In genomic region chr3:129530331-129530761, GRCh38 we compare ENCODE assay signal across 12 cellular contexts. TPM values are rescaled to one million over a fixed set of nuclear protein-coding genes. Genes with fewer than 3 reads are reported as not detected.
DNase-seq lines count a peak whose midpoint lies in the region; ATAC-seq and TF ChIP-seq lines count a peak whose summit lies in the region.
"Had no signal": no experiment of that assay in that cellular context is flagged by ENCODE, and none has a peak within 500 bp of the region (broad histone marks: within the 10 kb centered on the region; RNA-seq: fewer than 3 reads in every experiment).

No MANE protein-coding gene starts in this region.

- H3K9me3 ChIP-seq in SJSA1 (replicated peaks) (no peaks in the 10 kb centered on the region), fibroblast of lung (ENCODE audit: control insufficient read depth, insufficient read depth, low read depth, low read length) (no peaks in the 10 kb centered on the region), neural progenitor cell (ENCODE audit: low read depth) (no peaks in the 10 kb centered on the region)
- H3K9me3 ChIP-seq: stomach had no signal

- H4K20me1 ChIP-seq in fibroblast of lung (ENCODE audit: control insufficient read depth, extremely low read depth, insufficient read depth, low read length): no peaks in the 10 kb centered on the region
- H4K20me1 ChIP-seq in neural progenitor cell (ENCODE audit: low read depth): no peaks in the 10 kb centered on the region

- H3K4me1 ChIP-seq in SJSA1 (replicated peaks) (peaks cover 24% of the 10 kb centered on the region), fibroblast of lung (ENCODE audit: control insufficient read depth, extremely low read depth, insufficient read depth, low read length) (peaks cover 3% of the 10 kb centered on the region), neural progenitor cell (peaks cover 26% of the 10 kb centered on the region)

- peaks cover 12% of the 10 kb centered on the region for H3K27me3 Mint-ChIP-seq in neural progenitor cell (ENCODE audit: insufficient read depth, low read depth)
- H3K27me3 Mint-ChIP-seq: CD4-positive, alpha-beta T cell had no signal

- H3K79me2 ChIP-seq in fibroblast of lung (ENCODE audit: control insufficient read depth, insufficient read depth, low read length) (no peaks in the 10 kb centered on the region), neural progenitor cell (ENCODE audit: low read depth) (no peaks in the 10 kb centered on the region)

- H3K4me2 ChIP-seq in fibroblast of lung (ENCODE audit: extremely low read depth, insufficient read depth, low read length): no peak overlapping the region
- H3K4me2 ChIP-seq in neural progenitor cell: peak overlapping the region; percentile 27

- H3K4me1 Mint-ChIP-seq in neural progenitor cell: peaks cover 34% of the 10 kb centered on the region

- H3K27ac ChIP-seq in SJSA1 (peak overlapping the region; percentile 15; the same call in 1 of the 2 replicates), fibroblast of lung (ENCODE audit: insufficient read depth, low read length) (no peak overlapping the region), neural progenitor cell (no peak overlapping the region)
- H3K27ac ChIP-seq: stomach had no signal

- DNase-seq in CD1c-positive myeloid dendritic cell (ENCODE audit: extremely low spot score): peak; percentile 42
- DNase-seq in SJSA1 (ENCODE audit: low read depth in 1 of 2, low spot score in 2 of 2): peak in 1 of 2 experiments; percentile 57
- DNase-seq in fibroblast of lung (ENCODE audit: low read depth in 2 of 2): peak; percentile 60 to 73
- peak; percentile 64 for DNase-seq in neural progenitor cell (ENCODE audit: low spot score)
- DNase-seq: CD4-positive, alpha-beta T cell; stomach had no signal

- H3K4me3 ChIP-seq in SJSA1 (no peak overlapping the region), fibroblast of lung (replicated peaks in 1 of 4; ENCODE audit: control extremely low read depth in 1 of 4, insufficient read depth in 1 of 4, low read depth in 3 of 4, low read length in 4 of 4) (no peak overlapping the region), neural progenitor cell (no peak overlapping the region)
- H3K4me3 ChIP-seq: stomach had no signal

- ATAC-seq in HG02678 (IDR thresholded peaks at IDR 0.05; ENCODE audit: unreplicated experiment): no peak
- no peak for ATAC-seq in GM19328 (IDR thresholded peaks at IDR 0.05; ENCODE audit: unreplicated experiment)
- no peak for ATAC-seq in HG02798 (IDR thresholded peaks at IDR 0.05; ENCODE audit: poor library complexity, unreplicated experiment)
- ATAC-seq in GM21447 (IDR thresholded peaks at IDR 0.05; ENCODE audit: unreplicated experiment): no peak
- ATAC-seq: activated CD4-positive, CD25-positive, alpha-beta regulatory T cell treated with anti-CD3 and anti-CD28 coated beads, Interleukin-2, amount 50 U/mL, for 24 hours had no signal

- TF ChIP-seq CTCF in fibroblast of lung (conservative IDR thresholded peaks at IDR 0.05 in 1 of 2, IDR thresholded peaks at IDR 0.05 in 1 of 2; ENCODE audit: low read depth in 1 of 2, low read length in 2 of 2) (no peak), neural progenitor cell (IDR thresholded peaks at IDR 0.05) (no peak)

- H3K9me3 Mint-ChIP-seq in neural progenitor cell: peaks cover 2% of the 10 kb centered on the region
- H3K9me3 Mint-ChIP-seq: CD4-positive, alpha-beta T cell had no signal

- H3K27me3 ChIP-seq in SJSA1 (replicated peaks) (no peaks in the 10 kb centered on the region), fibroblast of lung (ENCODE audit: control insufficient read depth, insufficient read depth, low read length) (no peaks in the 10 kb centered on the region), neural progenitor cell (no peaks in the 10 kb centered on the region)
- H3K27me3 ChIP-seq: stomach had no signal

- H3K9ac ChIP-seq in fibroblast of lung (ENCODE audit: insufficient read depth, low read length) (no peak overlapping the region), neural progenitor cell (no peak overlapping the region)

- H3K27ac Mint-ChIP-seq in neural progenitor cell: peak overlapping the region; percentile 60
- H3K27ac Mint-ChIP-seq: CD4-positive, alpha-beta T cell had no signal

- no peaks in the 10 kb centered on the region for H3K36me3 ChIP-seq in SJSA1
- no peaks in the 10 kb centered on the region for H3K36me3 ChIP-seq in fibroblast of lung (ENCODE audit: control insufficient read depth, insufficient read depth, low read length)
- no peaks in the 10 kb centered on the region for H3K36me3 ChIP-seq in neural progenitor cell
- H3K36me3 ChIP-seq: stomach had no signal

- no peak overlapping the region for H3K4me3 Mint-ChIP-seq in neural progenitor cell
- H3K4me3 Mint-ChIP-seq: CD4-positive, alpha-beta T cell had no signal

- H3F3A ChIP-seq in neural progenitor cell (ENCODE audit: low read depth): peaks cover 5% of the 10 kb centered on the region

- no peaks in the 10 kb centered on the region for H3K36me3 Mint-ChIP-seq in neural progenitor cell

- no peak overlapping the region for H2AFZ ChIP-seq in fibroblast of lung (ENCODE audit: low read length)
- peak overlapping the region; percentile 32 for H2AFZ ChIP-seq in neural progenitor cell (replicated peaks)

RNA-seq across cellular contexts. Expression of gene RHO, which starts 1.9 kb away (rescaled TPM):
- not detected in 2 replicates for total RNA-seq in SJSA1 (2014; rRNA removed; shearing (Covaris generic))
- total RNA-seq in fibroblast of lung (not detected in 2 replicates), neural progenitor cell (ENCODE audit: low replicate concordance) (not detected in 2 replicates)
- polyA plus RNA-seq in fibroblast of lung: not detected in 2 replicates
- polyA plus RNA-seq in fibroblast of lung (2012): not detected in 2 replicates
- polyA minus RNA-seq in fibroblast of lung (ENCODE audit: low replicate concordance): not detected in 2 replicates
- total RNA-seq: CD4-positive, alpha-beta T cell; myocyte; stomach had no signal
- polyA plus RNA-seq: stomach had no signal

RNA-seq across cellular contexts. Expression of gene H1-8, which starts 12.6 kb away (rescaled TPM):
- total RNA-seq in SJSA1 (2014; rRNA removed; shearing (Covaris generic)): not detected in 2 replicates
- total RNA-seq in fibroblast of lung: not detected in 2 replicates
- not detected in 2 replicates for polyA plus RNA-seq in fibroblast of lung
- polyA plus RNA-seq in fibroblast of lung (2012): not detected in 2 replicates
- polyA minus RNA-seq in fibroblast of lung (ENCODE audit: low replicate concordance): not detected in 2 replicates
- total RNA-seq in neural progenitor cell (ENCODE audit: low replicate concordance): not detected in 2 replicates
- total RNA-seq: CD4-positive, alpha-beta T cell; myocyte; stomach had no signal
- polyA plus RNA-seq: stomach had no signal
